In genomic region chr12:108447168-108447840, GRCh38 we compare ENCODE assay signal across 14 cellular contexts.
DNase-seq lines count a peak whose midpoint lies in the region; ATAC-seq and TF ChIP-seq lines count a peak whose summit lies in the region.
"Had no signal": no experiment of that assay in that cellular context is flagged by ENCODE, and none has a peak within 500 bp of the region (broad histone marks: within the 10 kb centered on the region; RNA-seq: fewer than 3 reads in every experiment).

No MANE protein-coding gene starts in this region.

- peak overlapping the region; percentile 66 for H3K4me2 ChIP-seq in skeletal muscle satellite cell (ENCODE audit: low read length)
- H3K4me2 ChIP-seq: BLaER1 had no signal

- DNase-seq in HCEC 1CT (peak; percentile 71), iris pigment epithelial cell (ENCODE audit: low read depth) (peak; percentile 46), inferior parietal cortex (ENCODE audit: extremely low spot score) (no peak), NCI-H2171 treated with DMSO at 0.1 percent for 48 hours (lab: John Stamatoyannopoulos, UW) (no peak), Ammon's horn (ENCODE audit: low spot score) (no peak)
- DNase-seq: left colon; NCI-H1930; NCI-H526; PC-3; stimulated activated CD4-positive, alpha-beta T cell treated with anti-CD3 and anti-CD28 coated beads, Interleukin-1b, Interleukin-23, amount 100 ng/mL, for 48 hours had no signal

- H3K4me3 ChIP-seq in skeletal muscle satellite cell (ENCODE audit: low read length): peak overlapping the region; percentile 12
- H3K4me3 ChIP-seq: BLaER1 had no signal

- H3K4me1 ChIP-seq in skeletal muscle satellite cell (ENCODE audit: control insufficient read depth, insufficient read depth, low read length): peaks cover 14% of the 10 kb centered on the region

- H3K27me3 ChIP-seq in skeletal muscle satellite cell (ENCODE audit: control insufficient read depth, insufficient read depth, low read length): peaks cover 11% of the 10 kb centered on the region
- H3K27me3 ChIP-seq: BLaER1 had no signal

- H3K4me1 Mint-ChIP-seq in brain: peaks cover 35% of the 10 kb centered on the region

- H3K27me3 Mint-ChIP-seq in brain: peaks cover 22% of the 10 kb centered on the region

- H3K27ac Mint-ChIP-seq in brain: peak overlapping the region in 3 of 5 experiments; percentile 21 to 44 (median 43)

- no peaks in the 10 kb centered on the region for H3K36me3 ChIP-seq in skeletal muscle satellite cell (ENCODE audit: insufficient read depth, low read length)
- H3K36me3 ChIP-seq: BLaER1 had no signal

- no peak for TF ChIP-seq CTCF in brain (conservative IDR thresholded peaks at IDR 0.05)

- no peak overlapping the region for H3K4me3 Mint-ChIP-seq in brain

- H3K9me3 ChIP-seq in skeletal muscle satellite cell (replicated peaks; ENCODE audit: low read length): no peaks in the 10 kb centered on the region
- H3K9me3 ChIP-seq: BLaER1 had no signal

- peak overlapping the region; percentile 40 for H3K9ac ChIP-seq in skeletal muscle satellite cell (ENCODE audit: low read depth, low read length)
- H3K9ac ChIP-seq: BLaER1 had no signal

- H3K36me3 Mint-ChIP-seq in brain: no peaks in the 10 kb centered on the region

- ATAC-seq in HG02970 (IDR thresholded peaks at IDR 0.05; ENCODE audit: low FRiP score, unreplicated experiment): no peak
- ATAC-seq: left colon, PC-3 had no signal

- peaks cover 0 to 3% (median 0%) of the 10 kb centered on the region in 5 experiments for H3K9me3 Mint-ChIP-seq in brain

Comparison
In these comparisons a context has a peak if more than half of its experiments do, and no peak if none do; other contexts are left out.
1. DNase-seq: peak in HCEC 1CT (single experiment) and iris pigment epithelial cell (single experiment); none in inferior parietal cortex (single experiment), NCI-H2171 treated with DMSO at 0.1 percent for 48 hours (single experiment) and Ammon's horn (single experiment).